Comparison of ENCODE assay signal across 1 cellular context in the genomic region with DNA sequence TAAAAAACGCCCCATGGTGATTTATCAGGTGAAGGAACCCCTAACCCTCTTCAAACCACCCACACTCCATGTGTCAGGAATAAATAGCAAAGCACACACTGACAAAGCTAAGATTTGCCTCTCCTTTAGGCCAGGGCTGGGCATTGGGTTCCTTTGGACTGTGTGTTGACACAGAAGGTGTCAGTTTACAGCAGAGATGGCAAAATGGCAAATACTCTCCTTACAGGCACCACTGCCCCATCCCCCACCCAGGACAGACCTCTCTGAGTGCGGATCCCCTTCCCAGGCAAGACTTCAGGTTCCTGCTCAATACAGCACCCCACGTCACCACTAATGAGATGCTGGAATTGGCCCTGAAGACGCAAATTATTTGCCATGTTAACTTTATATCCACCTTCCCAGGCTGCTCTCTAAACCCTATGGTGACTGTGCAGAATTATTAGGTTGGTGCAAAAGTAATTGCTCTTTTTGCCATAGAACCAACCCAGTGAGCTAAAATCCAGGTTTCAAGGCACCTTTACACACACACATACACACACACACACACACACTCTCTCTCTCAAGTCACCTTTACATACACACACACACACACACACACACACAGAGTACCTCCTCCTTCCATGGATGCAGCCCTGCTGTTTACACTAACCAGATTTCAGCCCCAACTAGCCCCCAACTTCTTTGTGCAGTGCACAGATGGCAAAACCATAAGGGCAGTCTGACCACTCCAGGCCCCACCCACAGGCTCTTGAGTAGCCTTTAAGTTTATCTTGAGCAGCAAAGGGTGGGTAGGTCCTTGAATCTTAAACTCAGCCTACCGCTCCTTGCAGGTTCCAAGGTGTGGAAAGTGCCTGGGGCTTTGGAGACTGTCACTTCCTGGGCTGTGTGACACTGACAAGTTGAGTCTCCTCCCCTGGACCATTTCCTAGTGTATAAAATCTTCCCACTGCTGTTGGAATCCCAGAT.
TF ChIP-seq lines count a peak whose summit lies in the region.

No MANE protein-coding gene starts in this region.

TF ChIP-seq in K562, 482 proteins besides CTCF, POLR2A, EP300 and RAD21 (continued from another document):
- TF ChIP-seq, protein P1, sequence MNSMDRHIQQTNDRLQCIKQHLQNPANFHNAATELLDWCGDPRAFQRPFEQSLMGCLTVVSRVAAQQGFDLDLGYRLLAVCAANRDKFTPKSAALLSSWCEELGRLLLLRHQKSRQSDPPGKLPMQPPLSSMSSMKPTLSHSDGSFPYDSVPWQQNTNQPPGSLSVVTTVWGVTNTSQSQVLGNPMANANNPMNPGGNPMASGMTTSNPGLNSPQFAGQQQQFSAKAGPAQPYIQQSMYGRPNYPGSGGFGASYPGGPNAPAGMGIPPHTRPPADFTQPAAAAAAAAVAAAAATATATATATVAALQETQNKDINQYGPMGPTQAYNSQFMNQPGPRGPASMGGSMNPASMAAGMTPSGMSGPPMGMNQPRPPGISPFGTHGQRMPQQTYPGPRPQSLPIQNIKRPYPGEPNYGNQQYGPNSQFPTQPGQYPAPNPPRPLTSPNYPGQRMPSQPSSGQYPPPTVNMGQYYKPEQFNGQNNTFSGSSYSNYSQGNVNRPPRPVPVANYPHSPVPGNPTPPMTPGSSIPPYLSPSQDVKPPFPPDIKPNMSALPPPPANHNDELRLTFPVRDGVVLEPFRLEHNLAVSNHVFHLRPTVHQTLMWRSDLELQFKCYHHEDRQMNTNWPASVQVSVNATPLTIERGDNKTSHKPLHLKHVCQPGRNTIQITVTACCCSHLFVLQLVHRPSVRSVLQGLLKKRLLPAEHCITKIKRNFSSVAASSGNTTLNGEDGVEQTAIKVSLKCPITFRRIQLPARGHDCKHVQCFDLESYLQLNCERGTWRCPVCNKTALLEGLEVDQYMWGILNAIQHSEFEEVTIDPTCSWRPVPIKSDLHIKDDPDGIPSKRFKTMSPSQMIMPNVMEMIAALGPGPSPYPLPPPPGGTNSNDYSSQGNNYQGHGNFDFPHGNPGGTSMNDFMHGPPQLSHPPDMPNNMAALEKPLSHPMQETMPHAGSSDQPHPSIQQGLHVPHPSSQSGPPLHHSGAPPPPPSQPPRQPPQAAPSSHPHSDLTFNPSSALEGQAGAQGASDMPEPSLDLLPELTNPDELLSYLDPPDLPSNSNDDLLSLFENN (IDR thresholded peaks at IDR 0.05; ENCODE audit: low read depth in 2 of 2, low read length in 2 of 2): no peak
- TF ChIP-seq, protein P2, sequence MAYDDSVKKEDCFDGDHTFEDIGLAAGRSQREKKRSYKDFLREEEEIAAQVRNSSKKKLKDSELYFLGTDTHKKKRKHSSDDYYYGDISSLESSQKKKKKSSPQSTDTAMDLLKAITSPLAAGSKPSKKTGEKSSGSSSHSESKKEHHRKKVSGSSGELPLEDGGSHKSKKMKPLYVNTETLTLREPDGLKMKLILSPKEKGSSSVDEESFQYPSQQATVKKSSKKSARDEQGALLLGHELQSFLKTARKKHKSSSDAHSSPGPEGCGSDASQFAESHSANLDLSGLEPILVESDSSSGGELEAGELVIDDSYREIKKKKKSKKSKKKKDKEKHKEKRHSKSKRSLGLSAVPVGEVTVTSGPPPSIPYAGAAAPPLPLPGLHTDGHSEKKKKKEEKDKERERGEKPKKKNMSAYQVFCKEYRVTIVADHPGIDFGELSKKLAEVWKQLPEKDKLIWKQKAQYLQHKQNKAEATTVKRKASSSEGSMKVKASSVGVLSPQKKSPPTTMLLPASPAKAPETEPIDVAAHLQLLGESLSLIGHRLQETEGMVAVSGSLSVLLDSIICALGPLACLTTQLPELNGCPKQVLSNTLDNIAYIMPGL (CRISPR knock-in tag; IDR thresholded peaks at IDR 0.05): no peak
- TF ChIP-seq, protein P3, sequence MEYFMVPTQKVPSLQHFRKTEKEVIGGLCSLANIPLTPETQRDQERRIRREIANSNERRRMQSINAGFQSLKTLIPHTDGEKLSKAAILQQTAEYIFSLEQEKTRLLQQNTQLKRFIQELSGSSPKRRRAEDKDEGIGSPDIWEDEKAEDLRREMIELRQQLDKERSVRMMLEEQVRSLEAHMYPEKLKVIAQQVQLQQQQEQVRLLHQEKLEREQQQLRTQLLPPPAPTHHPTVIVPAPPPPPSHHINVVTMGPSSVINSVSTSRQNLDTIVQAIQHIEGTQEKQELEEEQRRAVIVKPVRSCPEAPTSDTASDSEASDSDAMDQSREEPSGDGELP (CRISPR knock-in tag; IDR thresholded peaks at IDR 0.05; ENCODE audit: borderline replicate concordance): no peak
- TF ChIP-seq NFXL1 (CRISPR knock-in tag; IDR thresholded peaks at IDR 0.05) (no peak), ZC3H11A (IDR thresholded peaks at IDR 0.05; ENCODE audit: low read depth, low read length) (no peak), SNRNP70 (optimal IDR thresholded peaks at IDR 0.05; ENCODE audit: low read depth, low read length) (no peak), TBP (optimal IDR thresholded peaks at IDR 0.05; ENCODE audit: low read depth, low read length) (no peak), SREBF2 (CRISPR knock-in tag; IDR thresholded peaks at IDR 0.05) (no peak), MAFF (IDR thresholded peaks at IDR 0.05; ENCODE audit: low read length) (no peak; the same call in 1 of the 2 replicates), MAFG (tag; conservative IDR thresholded peaks at IDR 0.05) (peak; percentile 77), KDM4B (IDR thresholded peaks at IDR 0.05; ENCODE audit: borderline replicate concordance in 2 of 2, low read depth in 1 of 2) (no peak), SMARCC2 (IDR thresholded peaks at IDR 0.05; ENCODE audit: low read depth) (no peak), CBFB (CRISPR knock-in tag; IDR thresholded peaks at IDR 0.05) (no peak), NCOR1 (IDR thresholded peaks at IDR 0.05) (no peak), RUNX1 (IDR thresholded peaks at IDR 0.05; ENCODE audit: low read depth) (no peak), ZNF586 (CRISPR knock-in tag; conservative IDR thresholded peaks at IDR 0.05) (no peak), CHD1 (IDR thresholded peaks at IDR 0.05; ENCODE audit: low read length) (no peak), ZNF436 (CRISPR knock-in tag; IDR thresholded peaks at IDR 0.05) (no peak), HMG20A (CRISPR knock-in tag; conservative IDR thresholded peaks at IDR 0.05) (no peak), NFE2 (IDR thresholded peaks at IDR 0.05; ENCODE audit: low read depth) (peak; percentile 64), SMAD4 (CRISPR knock-in tag; conservative IDR thresholded peaks at IDR 0.05) (no peak), SP2 (IDR thresholded peaks at IDR 0.05; ENCODE audit: extremely low read depth, low read depth, low read length, poor library complexity, severe bottlenecking) (no peak), MCM7 (IDR thresholded peaks at IDR 0.05) (no peak), EWSR1 (IDR thresholded peaks at IDR 0.05; ENCODE audit: borderline replicate concordance, low read depth, partially characterized antibody) (no peak), TCF3 (CRISPR knock-in tag; IDR thresholded peaks at IDR 0.05) (no peak), NFRKB (IDR thresholded peaks at IDR 0.05; ENCODE audit: low read depth) (no peak), CREB1 (IDR thresholded peaks at IDR 0.05) (no peak), CREB1 (CRISPR knock-in tag; IDR thresholded peaks at IDR 0.05) (no peak), TEAD1 (CRISPR knock-in tag; IDR thresholded peaks at IDR 0.05) (no peak), KLF1 (tag; IDR thresholded peaks at IDR 0.05) (no peak), ARID2 (IDR thresholded peaks at IDR 0.05) (no peak), SETDB1 (IDR thresholded peaks at IDR 0.05; ENCODE audit: low read length) (no peak), KLF6 (CRISPR knock-in tag; IDR thresholded peaks at IDR 0.05; ENCODE audit: borderline replicate concordance) (no peak), PCBP2 (IDR thresholded peaks at IDR 0.05; ENCODE audit: low read depth, low read length, poor library complexity, severe bottlenecking) (no peak), POLR2H (tag; IDR thresholded peaks at IDR 0.05; ENCODE audit: low read depth) (no peak), ZC3H4 (CRISPR knock-in tag; IDR thresholded peaks at IDR 0.05; ENCODE audit: borderline replicate concordance) (no peak), PHF8 (IDR thresholded peaks at IDR 0.05; ENCODE audit: borderline replicate concordance, low read length) (no peak)
- TF ChIP-seq, protein P4, sequence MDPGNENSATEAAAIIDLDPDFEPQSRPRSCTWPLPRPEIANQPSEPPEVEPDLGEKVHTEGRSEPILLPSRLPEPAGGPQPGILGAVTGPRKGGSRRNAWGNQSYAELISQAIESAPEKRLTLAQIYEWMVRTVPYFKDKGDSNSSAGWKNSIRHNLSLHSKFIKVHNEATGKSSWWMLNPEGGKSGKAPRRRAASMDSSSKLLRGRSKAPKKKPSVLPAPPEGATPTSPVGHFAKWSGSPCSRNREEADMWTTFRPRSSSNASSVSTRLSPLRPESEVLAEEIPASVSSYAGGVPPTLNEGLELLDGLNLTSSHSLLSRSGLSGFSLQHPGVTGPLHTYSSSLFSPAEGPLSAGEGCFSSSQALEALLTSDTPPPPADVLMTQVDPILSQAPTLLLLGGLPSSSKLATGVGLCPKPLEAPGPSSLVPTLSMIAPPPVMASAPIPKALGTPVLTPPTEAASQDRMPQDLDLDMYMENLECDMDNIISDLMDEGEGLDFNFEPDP (CRISPR knock-in tag; IDR thresholded peaks at IDR 0.05): no peak
- TF ChIP-seq, protein P5, sequence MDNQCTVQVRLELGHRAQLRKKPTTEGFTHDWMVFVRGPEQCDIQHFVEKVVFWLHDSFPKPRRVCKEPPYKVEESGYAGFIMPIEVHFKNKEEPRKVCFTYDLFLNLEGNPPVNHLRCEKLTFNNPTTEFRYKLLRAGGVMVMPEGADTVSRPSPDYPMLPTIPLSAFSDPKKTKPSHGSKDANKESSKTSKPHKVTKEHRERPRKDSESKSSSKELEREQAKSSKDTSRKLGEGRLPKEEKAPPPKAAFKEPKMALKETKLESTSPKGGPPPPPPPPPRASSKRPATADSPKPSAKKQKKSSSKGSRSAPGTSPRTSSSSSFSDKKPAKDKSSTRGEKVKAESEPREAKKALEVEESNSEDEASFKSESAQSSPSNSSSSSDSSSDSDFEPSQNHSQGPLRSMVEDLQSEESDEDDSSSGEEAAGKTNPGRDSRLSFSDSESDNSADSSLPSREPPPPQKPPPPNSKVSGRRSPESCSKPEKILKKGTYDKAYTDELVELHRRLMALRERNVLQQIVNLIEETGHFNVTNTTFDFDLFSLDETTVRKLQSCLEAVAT (IDR thresholded peaks at IDR 0.05): peak; percentile 44 to 71; a peak in 1 of 4 replicates
- TF ChIP-seq, protein P6, sequence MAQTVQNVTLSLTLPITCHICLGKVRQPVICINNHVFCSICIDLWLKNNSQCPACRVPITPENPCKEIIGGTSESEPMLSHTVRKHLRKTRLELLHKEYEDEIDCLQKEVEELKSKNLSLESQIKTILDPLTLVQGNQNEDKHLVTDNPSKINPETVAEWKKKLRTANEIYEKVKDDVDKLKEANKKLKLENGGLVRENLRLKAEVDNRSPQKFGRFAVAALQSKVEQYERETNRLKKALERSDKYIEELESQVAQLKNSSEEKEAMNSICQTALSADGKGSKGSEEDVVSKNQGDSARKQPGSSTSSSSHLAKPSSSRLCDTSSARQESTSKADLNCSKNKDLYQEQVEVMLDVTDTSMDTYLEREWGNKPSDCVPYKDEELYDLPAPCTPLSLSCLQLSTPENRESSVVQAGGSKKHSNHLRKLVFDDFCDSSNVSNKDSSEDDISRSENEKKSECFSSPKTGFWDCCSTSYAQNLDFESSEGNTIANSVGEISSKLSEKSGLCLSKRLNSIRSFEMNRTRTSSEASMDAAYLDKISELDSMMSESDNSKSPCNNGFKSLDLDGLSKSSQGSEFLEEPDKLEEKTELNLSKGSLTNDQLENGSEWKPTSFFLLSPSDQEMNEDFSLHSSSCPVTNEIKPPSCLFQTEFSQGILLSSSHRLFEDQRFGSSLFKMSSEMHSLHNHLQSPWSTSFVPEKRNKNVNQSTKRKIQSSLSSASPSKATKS (CRISPR knock-in tag; IDR thresholded peaks at IDR 0.05): no peak
- TF ChIP-seq, protein P7, sequence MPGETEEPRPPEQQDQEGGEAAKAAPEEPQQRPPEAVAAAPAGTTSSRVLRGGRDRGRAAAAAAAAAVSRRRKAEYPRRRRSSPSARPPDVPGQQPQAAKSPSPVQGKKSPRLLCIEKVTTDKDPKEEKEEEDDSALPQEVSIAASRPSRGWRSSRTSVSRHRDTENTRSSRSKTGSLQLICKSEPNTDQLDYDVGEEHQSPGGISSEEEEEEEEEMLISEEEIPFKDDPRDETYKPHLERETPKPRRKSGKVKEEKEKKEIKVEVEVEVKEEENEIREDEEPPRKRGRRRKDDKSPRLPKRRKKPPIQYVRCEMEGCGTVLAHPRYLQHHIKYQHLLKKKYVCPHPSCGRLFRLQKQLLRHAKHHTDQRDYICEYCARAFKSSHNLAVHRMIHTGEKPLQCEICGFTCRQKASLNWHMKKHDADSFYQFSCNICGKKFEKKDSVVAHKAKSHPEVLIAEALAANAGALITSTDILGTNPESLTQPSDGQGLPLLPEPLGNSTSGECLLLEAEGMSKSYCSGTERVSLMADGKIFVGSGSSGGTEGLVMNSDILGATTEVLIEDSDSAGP (CRISPR knock-in tag; IDR thresholded peaks at IDR 0.05): no peak
- TF ChIP-seq, protein P8, sequence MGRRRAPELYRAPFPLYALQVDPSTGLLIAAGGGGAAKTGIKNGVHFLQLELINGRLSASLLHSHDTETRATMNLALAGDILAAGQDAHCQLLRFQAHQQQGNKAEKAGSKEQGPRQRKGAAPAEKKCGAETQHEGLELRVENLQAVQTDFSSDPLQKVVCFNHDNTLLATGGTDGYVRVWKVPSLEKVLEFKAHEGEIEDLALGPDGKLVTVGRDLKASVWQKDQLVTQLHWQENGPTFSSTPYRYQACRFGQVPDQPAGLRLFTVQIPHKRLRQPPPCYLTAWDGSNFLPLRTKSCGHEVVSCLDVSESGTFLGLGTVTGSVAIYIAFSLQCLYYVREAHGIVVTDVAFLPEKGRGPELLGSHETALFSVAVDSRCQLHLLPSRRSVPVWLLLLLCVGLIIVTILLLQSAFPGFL (CRISPR knock-in tag; IDR thresholded peaks at IDR 0.05): no peak
- TF ChIP-seq, protein P9, sequence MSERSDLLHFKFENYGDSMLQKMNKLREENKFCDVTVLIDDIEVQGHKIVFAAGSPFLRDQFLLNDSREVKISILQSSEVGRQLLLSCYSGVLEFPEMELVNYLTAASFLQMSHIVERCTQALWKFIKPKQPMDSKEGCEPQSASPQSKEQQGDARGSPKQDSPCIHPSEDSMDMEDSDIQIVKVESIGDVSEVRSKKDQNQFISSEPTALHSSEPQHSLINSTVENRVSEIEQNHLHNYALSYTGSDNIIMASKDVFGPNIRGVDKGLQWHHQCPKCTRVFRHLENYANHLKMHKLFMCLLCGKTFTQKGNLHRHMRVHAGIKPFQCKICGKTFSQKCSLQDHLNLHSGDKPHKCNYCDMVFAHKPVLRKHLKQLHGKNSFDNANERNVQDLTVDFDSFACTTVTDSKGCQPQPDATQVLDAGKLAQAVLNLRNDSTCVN (CRISPR knock-in tag; IDR thresholded peaks at IDR 0.05): 0 out of 2 replicates have a peak, but pooled peaks have one; percentile 12
